ENCODE assay signal across 21 cellular contexts in genomic region chr1:40787733-40788560, GRCh38. TPM values are rescaled to one million over a fixed set of nuclear protein-coding genes. Genes with fewer than 3 reads are reported as not detected.
A peak's percentile ranks its signal among the peaks of the same experiment; 100 is the strongest.
DNase-seq lines count a peak whose midpoint lies in the region; ATAC-seq, FAIRE-seq and TF ChIP-seq lines count a peak whose summit lies in the region.
"Had no signal": no experiment of that assay in that cellular context is flagged by ENCODE, and none has a peak within 500 bp of the region (broad histone marks: within the 10 kb centered on the region; RNA-seq: fewer than 3 reads in every experiment).

No MANE protein-coding gene starts in this region.

- CTCF ChIA-PET in activated naive CD4-positive, alpha-beta T cell treated with anti-CD3 and anti-CD28 coated beads for 36 hours (lab: Charles Lee), result interaction anchor here (5.3 kb wide), 1 partner anchor 13 kb away, joined by 29 read pairs; no protein-coding TSS in a partner anchor

- no peak for TF ChIP-seq POLR2A in lower leg skin (IDR thresholded peaks at IDR 0.05)

- H3K27ac Mint-ChIP-seq in activated naive CD4-positive, alpha-beta T cell treated with anti-CD3 and anti-CD28 coated beads, Interleukin-2, amount 50 U/mL, for 72 hours, result peak overlapping the region; percentile 27 to 65
- no peak overlapping the region for H3K27ac Mint-ChIP-seq in activated naive CD4-positive, alpha-beta T cell treated with anti-CD3 and anti-CD28 coated beads for 36 hours
- peak overlapping the region; percentile 34 for H3K27ac Mint-ChIP-seq in neural progenitor cell

- no peak for FAIRE-seq in kidney (lab: Jason Lieb, UNC)

- H3K9me3 ChIP-seq in kidney (ENCODE audit: control insufficient read depth in 1 of 2, low read length in 2 of 2) (no peaks in the 10 kb centered on the region), neural progenitor cell (ENCODE audit: low read depth) (no peaks in the 10 kb centered on the region), tibial artery (no peaks in the 10 kb centered on the region)

- peaks cover 7% of the 10 kb centered on the region for H3K4me1 Mint-ChIP-seq in activated naive CD4-positive, alpha-beta T cell treated with anti-CD3 and anti-CD28 coated beads for 36 hours (ENCODE audit: low read depth)
- peaks cover 43% of the 10 kb centered on the region for H3K4me1 Mint-ChIP-seq in neural progenitor cell

- no peak overlapping the region for H3K4me2 ChIP-seq in neural progenitor cell

- peaks cover 12% of the 10 kb centered on the region for H3K27me3 Mint-ChIP-seq in activated naive CD4-positive, alpha-beta T cell treated with anti-CD3 and anti-CD28 coated beads for 36 hours (ENCODE audit: low read depth)
- peaks cover 21% of the 10 kb centered on the region for H3K27me3 Mint-ChIP-seq in neural progenitor cell (ENCODE audit: insufficient read depth, low read depth)

- intact Hi-C loops in activated naive CD4-positive, alpha-beta T cell treated with anti-CD3 and anti-CD28 coated beads for 36 hours (cut with micrococcal nuclease), result no loop called here
- intact Hi-C loops in kidney (cut with DNase I) (no loop called here), tibial artery (cut with DNase I; ENCODE audit: low total_unique reads) (no loop called here), lower leg skin (cut with DNase I; ENCODE audit: low total_unique reads) (no loop called here)

- H2AFZ ChIP-seq in neural progenitor cell (replicated peaks), result no peak overlapping the region
- H2AFZ ChIP-seq: GM23248 had no signal

- H3K79me2 ChIP-seq in neural progenitor cell (ENCODE audit: low read depth), result no peaks in the 10 kb centered on the region

- 80 to 88% methylated on average over 18 to 19 of the region's 19 CpGs for WGBS in lower leg skin, 2 donors

- TF ChIP-seq CTCF in kidney (IDR thresholded peaks at IDR 0.05; ENCODE audit: borderline replicate concordance, extremely low read depth, insufficient read depth) (no peak), neural progenitor cell (IDR thresholded peaks at IDR 0.05) (no peak), tibial artery (IDR thresholded peaks at IDR 0.05) (no peak), lower leg skin (IDR thresholded peaks at IDR 0.05) (no peak)

- H3K9ac ChIP-seq in kidney (ENCODE audit: low read length in 2 of 2) (no peak overlapping the region), neural progenitor cell (no peak overlapping the region)
- H3K9ac ChIP-seq: GM23248 had no signal

- no peak overlapping the region for H3K4me3 Mint-ChIP-seq in activated naive CD4-positive, alpha-beta T cell treated with anti-CD3 and anti-CD28 coated beads for 36 hours
- H3K4me3 Mint-ChIP-seq in neural progenitor cell, result no peak overlapping the region
- H3K4me3 Mint-ChIP-seq: CD14-positive monocyte had no signal

- no peak overlapping the region for H3K4me3 ChIP-seq in kidney (ENCODE audit: low read length in 2 of 2)
- no peak overlapping the region for H3K4me3 ChIP-seq in neural progenitor cell
- no peak overlapping the region for H3K4me3 ChIP-seq in tibial artery
- H3K4me3 ChIP-seq in lower leg skin (ENCODE audit: low read depth, poor library complexity, severe bottlenecking), result no peak overlapping the region
- H3K4me3 ChIP-seq: GM23248 had no signal

- H4K20me1 ChIP-seq in neural progenitor cell (ENCODE audit: low read depth), result peaks cover 8% of the 10 kb centered on the region

- no peak overlapping the region for H3K27ac ChIP-seq in kidney (ENCODE audit: low read depth in 2 of 2, low read length in 2 of 2)
- H3K27ac ChIP-seq in neural progenitor cell, result no peak overlapping the region
- H3K27ac ChIP-seq in tibial artery, result peak overlapping the region; percentile 24 to 54
- H3K27ac ChIP-seq: GM23248 had no signal

- H3F3A ChIP-seq in neural progenitor cell (ENCODE audit: low read depth), result peaks cover 16% of the 10 kb centered on the region

- no peak for DNase-seq in activated naive CD4-positive, alpha-beta T cell treated with anti-CD3 and anti-CD28 coated beads, Interleukin-2, amount 50 U/mL, for 72 hours (ENCODE audit: low spot score in 2 of 2)
- no peak for DNase-seq in activated naive CD4-positive, alpha-beta T cell treated with anti-CD3 and anti-CD28 coated beads for 36 hours
- peak; percentile 45 for DNase-seq in kidney
- no peak for DNase-seq in neural progenitor cell (ENCODE audit: low spot score)
- DNase-seq in tibial artery, result no peak
- no peak for DNase-seq in GOT3 (lab: John Stamatoyannopoulos, UW)
- no peak for DNase-seq in lower leg skin (ENCODE audit: low spot score in 2 of 2)
- no peak for DNase-seq in NCI-H69 (lab: John Stamatoyannopoulos, UW)
- DNase-seq: 8988T, DMS79 treated with DMSO at 0.1 percent for 48 hours, GM23248, MM.1S, NCI-H1092 treated with DMSO at 0.1 percent for 48 hours, NCI-H146, NCI-H2081, NCI-H2171 treated with DMSO at 0.1 percent for 48 hours, NCI-H446 had no signal

- peaks cover 0 to 4% of the 10 kb centered on the region in 2 donors for H3K4me1 ChIP-seq in kidney (ENCODE audit: control insufficient read depth in 1 of 2, insufficient read depth in 1 of 2, low read depth in 1 of 2, low read length in 2 of 2)
- peaks cover 9% of the 10 kb centered on the region for H3K4me1 ChIP-seq in neural progenitor cell
- H3K4me1 ChIP-seq in tibial artery, result peaks cover 6 to 71% (median 45%) of the 10 kb centered on the region in 4 donors

- H3K36me3 ChIP-seq in kidney (ENCODE audit: control insufficient read depth in 1 of 2, insufficient read depth in 2 of 2, low read length in 2 of 2) (no peaks in the 10 kb centered on the region), neural progenitor cell (no peaks in the 10 kb centered on the region), tibial artery (no peaks in the 10 kb centered on the region)

- ATAC-seq in activated naive CD4-positive, alpha-beta T cell treated with anti-CD3 and anti-CD28 coated beads, Interleukin-2, amount 50 U/mL, for 72 hours, result no peak
- ATAC-seq: HCT116, Panc1 had no signal

- peaks cover 0 to 3% of the 10 kb centered on the region in 2 donors for H3K36me3 Mint-ChIP-seq in activated naive CD4-positive, alpha-beta T cell treated with anti-CD3 and anti-CD28 coated beads, Interleukin-2, amount 50 U/mL, for 72 hours
- H3K36me3 Mint-ChIP-seq in activated naive CD4-positive, alpha-beta T cell treated with anti-CD3 and anti-CD28 coated beads for 36 hours (ENCODE audit: low read depth), result no peaks in the 10 kb centered on the region
- no peaks in the 10 kb centered on the region for H3K36me3 Mint-ChIP-seq in neural progenitor cell

- H3K27me3 ChIP-seq in neural progenitor cell (peaks cover 30% of the 10 kb centered on the region), tibial artery (no peaks in the 10 kb centered on the region)

- H3K9me3 Mint-ChIP-seq in activated naive CD4-positive, alpha-beta T cell treated with anti-CD3 and anti-CD28 coated beads, Interleukin-2, amount 50 U/mL, for 72 hours, result no peaks in the 10 kb centered on the region
- H3K9me3 Mint-ChIP-seq in activated naive CD4-positive, alpha-beta T cell treated with anti-CD3 and anti-CD28 coated beads for 36 hours, result no peaks in the 10 kb centered on the region
- H3K9me3 Mint-ChIP-seq in neural progenitor cell, result no peaks in the 10 kb centered on the region

RNA-seq across cellular contexts. Expression of gene KCNQ4, which starts 4.4 kb away (rescaled TPM):
- total RNA-seq in activated naive CD4-positive, alpha-beta T cell treated with anti-CD3 and anti-CD28 coated beads, Interleukin-2, amount 50 U/mL, for 72 hours, result 1 to 10 TPM in 1 of 2 donors, under 1 TPM in 1; 0.73 to 1.5 TPM
- under 1 TPM; 0.49 to 0.50 TPM for total RNA-seq in activated naive CD4-positive, alpha-beta T cell treated with anti-CD3 and anti-CD28 coated beads for 36 hours
- 1.2 TPM for total RNA-seq in kidney
- polyA plus RNA-seq in kidney (ENCODE audit: insufficient read depth, low read depth, low replicate concordance), result 0.65 TPM
- 0.87 TPM in 1 of 2 replicates, not detected in the other for total RNA-seq in neural progenitor cell (ENCODE audit: low replicate concordance)
- total RNA-seq in lower leg skin, result 1 to 10 TPM; 1.3 to 2.7 (median 2.0) TPM
- total RNA-seq: GM23248 had no signal
- polyA plus RNA-seq: AG04450, CD14-positive monocyte, GM23248 had no signal

Comparison
In these comparisons a context has a peak if more than half of its experiments do, and no peak if none do; other contexts are left out.
1. H3K27ac ChIP-seq: peak in tibial artery (2 of 2); none in kidney (0 of 2) and neural progenitor cell (single experiment).